17 cellular contexts compared by ENCODE assay signal in genomic region chr18:67117804-67118203, GRCh38.
DNase-seq lines count a peak whose midpoint lies in the region; ATAC-seq and TF ChIP-seq lines count a peak whose summit lies in the region.
"Had no signal": no experiment of that assay in that cellular context is flagged by ENCODE, and none has a peak within 500 bp of the region (broad histone marks: within the 10 kb centered on the region; RNA-seq: fewer than 3 reads in every experiment).

No MANE protein-coding gene starts in this region.

- H3K27me3 Mint-ChIP-seq in WTC11 (ENCODE audit: low read depth), result no peaks in the 10 kb centered on the region

- in situ Hi-C loops in astrocyte of the spinal cord (cut with HindIII; ENCODE audit: low sequenced_read_pairs), result no loop called here

- H3K9me3 Mint-ChIP-seq in WTC11, result 0 out of 2 replicates have a peak, but pooled peaks cover 1% of the 10 kb centered on the region

- H3K4me3 Mint-ChIP-seq in WTC11, result no peak overlapping the region

- DNase-seq in HCEC 1CT (peak; percentile 8), astrocyte of the spinal cord (ENCODE audit: low read depth, low spot score) (peak; percentile 4), fibroblast of the conjunctiva (ENCODE audit: low read depth) (peak; percentile 5), non-pigmented ciliary epithelial cell (ENCODE audit: low read depth) (peak; percentile 53), NCI-H2196 treated with DMSO at 0.1 percent for 48 hours (lab: John Stamatoyannopoulos, UW; ENCODE audit: unreplicated experiment) (no peak), WTC11 (ENCODE audit: low spot score) (no peak), putamen (ENCODE audit: low spot score) (no peak)
- DNase-seq: C1 segment of cervical spinal cord, IMR-90, Karpas-422, NCI-H1105 treated with DMSO at 0.1 percent for 48 hours, NCI-H187 treated with DMSO at 0.1 percent for 48 hours, NCI-H446 treated with DMSO at 0.1 percent for 48 hours, RPMI8226, SIG-M5 had no signal

- H3K27ac Mint-ChIP-seq in WTC11, result no peak overlapping the region

- ATAC-seq in WTC11 (no peak), esophagus mucosa (no peak)
- ATAC-seq: A549 had no signal

- POLR2A ChIA-PET in WTC11 (lab: Charles Lee), result no interaction called here

- CTCF ChIA-PET in WTC11 (lab: Charles Lee), result interaction anchor here (1.0 kb wide), 1 partner anchor 13 kb away, joined by 3 read pairs; no protein-coding TSS in a partner anchor

- no peak overlapping the region for H3K4me3 ChIP-seq in astrocyte of the spinal cord (ENCODE audit: low read depth, low read length)
- H3K4me3 ChIP-seq: A549 had no signal

- no peaks in the 10 kb centered on the region for H3K36me3 Mint-ChIP-seq in WTC11

- no peaks in the 10 kb centered on the region for H3K4me1 Mint-ChIP-seq in WTC11

- TF ChIP-seq CTCF in astrocyte of the spinal cord (IDR thresholded peaks at IDR 0.05; ENCODE audit: low read depth, low read length) (no peak), WTC11 (IDR thresholded peaks at IDR 0.05) (no peak)

TF ChIP-seq in WTC11, 78 proteins besides CTCF, POLR2A, EP300 and RAD21:
- TF ChIP-seq, protein P1, sequence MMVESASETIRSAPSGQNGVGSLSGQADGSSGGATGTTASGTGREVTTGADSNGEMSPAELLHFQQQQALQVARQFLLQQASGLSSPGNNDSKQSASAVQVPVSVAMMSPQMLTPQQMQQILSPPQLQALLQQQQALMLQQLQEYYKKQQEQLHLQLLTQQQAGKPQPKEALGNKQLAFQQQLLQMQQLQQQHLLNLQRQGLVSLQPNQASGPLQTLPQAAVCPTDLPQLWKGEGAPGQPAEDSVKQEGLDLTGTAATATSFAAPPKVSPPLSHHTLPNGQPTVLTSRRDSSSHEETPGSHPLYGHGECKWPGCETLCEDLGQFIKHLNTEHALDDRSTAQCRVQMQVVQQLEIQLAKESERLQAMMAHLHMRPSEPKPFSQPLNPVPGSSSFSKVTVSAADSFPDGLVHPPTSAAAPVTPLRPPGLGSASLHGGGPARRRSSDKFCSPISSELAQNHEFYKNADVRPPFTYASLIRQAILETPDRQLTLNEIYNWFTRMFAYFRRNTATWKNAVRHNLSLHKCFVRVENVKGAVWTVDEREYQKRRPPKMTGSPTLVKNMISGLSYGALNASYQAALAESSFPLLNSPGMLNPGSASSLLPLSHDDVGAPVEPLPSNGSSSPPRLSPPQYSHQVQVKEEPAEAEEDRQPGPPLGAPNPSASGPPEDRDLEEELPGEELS (CRISPR knock-in tag; IDR thresholded peaks at IDR 0.05), result no peak
- TF ChIP-seq ZNF232 (CRISPR knock-in tag; IDR thresholded peaks at IDR 0.05) (no peak), IRF2 (CRISPR knock-in tag; IDR thresholded peaks at IDR 0.05; ENCODE audit: borderline replicate concordance, low read depth) (no peak), JAZF1 (CRISPR knock-in tag; IDR thresholded peaks at IDR 0.05) (no peak), NR2C2 (CRISPR knock-in tag; IDR thresholded peaks at IDR 0.05) (no peak), ATF1 (CRISPR knock-in tag; IDR thresholded peaks at IDR 0.05) (no peak), ZNF671 (CRISPR knock-in tag; IDR thresholded peaks at IDR 0.05) (no peak), GABPB1 (CRISPR knock-in tag; IDR thresholded peaks at IDR 0.05) (no peak), GTF2I (CRISPR knock-in tag; conservative IDR thresholded peaks at IDR 0.05) (no peak), EMX1 (CRISPR knock-in tag; IDR thresholded peaks at IDR 0.05) (no peak)
- TF ChIP-seq, protein P2, sequence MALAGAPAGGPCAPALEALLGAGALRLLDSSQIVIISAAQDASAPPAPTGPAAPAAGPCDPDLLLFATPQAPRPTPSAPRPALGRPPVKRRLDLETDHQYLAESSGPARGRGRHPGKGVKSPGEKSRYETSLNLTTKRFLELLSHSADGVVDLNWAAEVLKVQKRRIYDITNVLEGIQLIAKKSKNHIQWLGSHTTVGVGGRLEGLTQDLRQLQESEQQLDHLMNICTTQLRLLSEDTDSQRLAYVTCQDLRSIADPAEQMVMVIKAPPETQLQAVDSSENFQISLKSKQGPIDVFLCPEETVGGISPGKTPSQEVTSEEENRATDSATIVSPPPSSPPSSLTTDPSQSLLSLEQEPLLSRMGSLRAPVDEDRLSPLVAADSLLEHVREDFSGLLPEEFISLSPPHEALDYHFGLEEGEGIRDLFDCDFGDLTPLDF (CRISPR knock-in tag; IDR thresholded peaks at IDR 0.05), result no peak
- TF ChIP-seq, protein P3, sequence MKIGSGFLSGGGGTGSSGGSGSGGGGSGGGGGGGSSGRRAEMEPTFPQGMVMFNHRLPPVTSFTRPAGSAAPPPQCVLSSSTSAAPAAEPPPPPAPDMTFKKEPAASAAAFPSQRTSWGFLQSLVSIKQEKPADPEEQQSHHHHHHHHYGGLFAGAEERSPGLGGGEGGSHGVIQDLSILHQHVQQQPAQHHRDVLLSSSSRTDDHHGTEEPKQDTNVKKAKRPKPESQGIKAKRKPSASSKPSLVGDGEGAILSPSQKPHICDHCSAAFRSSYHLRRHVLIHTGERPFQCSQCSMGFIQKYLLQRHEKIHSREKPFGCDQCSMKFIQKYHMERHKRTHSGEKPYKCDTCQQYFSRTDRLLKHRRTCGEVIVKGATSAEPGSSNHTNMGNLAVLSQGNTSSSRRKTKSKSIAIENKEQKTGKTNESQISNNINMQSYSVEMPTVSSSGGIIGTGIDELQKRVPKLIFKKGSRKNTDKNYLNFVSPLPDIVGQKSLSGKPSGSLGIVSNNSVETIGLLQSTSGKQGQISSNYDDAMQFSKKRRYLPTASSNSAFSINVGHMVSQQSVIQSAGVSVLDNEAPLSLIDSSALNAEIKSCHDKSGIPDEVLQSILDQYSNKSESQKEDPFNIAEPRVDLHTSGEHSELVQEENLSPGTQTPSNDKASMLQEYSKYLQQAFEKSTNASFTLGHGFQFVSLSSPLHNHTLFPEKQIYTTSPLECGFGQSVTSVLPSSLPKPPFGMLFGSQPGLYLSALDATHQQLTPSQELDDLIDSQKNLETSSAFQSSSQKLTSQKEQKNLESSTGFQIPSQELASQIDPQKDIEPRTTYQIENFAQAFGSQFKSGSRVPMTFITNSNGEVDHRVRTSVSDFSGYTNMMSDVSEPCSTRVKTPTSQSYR (CRISPR knock-in tag; IDR thresholded peaks at IDR 0.05), result no peak

Comparison
In these comparisons a context has a peak if more than half of its experiments do, and no peak if none do; other contexts are left out.
1. DNase-seq: peak in HCEC 1CT (single experiment), astrocyte of the spinal cord (single experiment), fibroblast of the conjunctiva (single experiment) and non-pigmented ciliary epithelial cell (single experiment); none in NCI-H2196 treated with DMSO at 0.1 percent for 48 hours (single experiment), WTC11 (single experiment) and putamen (single experiment).